ENCODE assay signal across 15 cellular contexts in genomic region chr1:20896824-20897223, GRCh38.
DNase-seq lines count a peak whose midpoint lies in the region; ATAC-seq and FAIRE-seq lines count a peak whose summit lies in the region.
"Had no signal": no experiment of that assay in that cellular context is flagged by ENCODE, and none has a peak within 500 bp of the region (broad histone marks: within the 10 kb centered on the region; RNA-seq: fewer than 3 reads in every experiment).

No MANE protein-coding gene starts in this region.

- H3K27ac ChIP-seq in ACC112 (ENCODE audit: low read depth, low read length): peak overlapping the region; percentile 57
- H3K27ac ChIP-seq: adrenal gland, ovary had no signal

- peaks cover 24% of the 10 kb centered on the region for H3K36me3 Mint-ChIP-seq in activated T-helper 2 cell treated with anti-CD3 and anti-CD28 coated beads, Interferon-gamma antibody, Interleukin-2, Interleukin-4, amounts not matched to agents 10 μg/mL and 5 μg/mL and 100 μg/mL, durations not matched to agents 14 hours and 24 hours and 36 hours (ENCODE audit: low read depth)

- peaks cover 3% of the 10 kb centered on the region for H3K4me1 ChIP-seq in ACC112 (ENCODE audit: control insufficient read depth, insufficient read depth, low read length, unreplicated experiment)
- peaks cover 11% of the 10 kb centered on the region for H3K4me1 ChIP-seq in adipocyte (ENCODE audit: control insufficient read depth, insufficient read depth, low read length)

- H3K4me3 Mint-ChIP-seq in activated T-helper 2 cell treated with anti-CD3 and anti-CD28 coated beads, Interferon-gamma antibody, Interleukin-2, Interleukin-4, amounts not matched to agents 10 μg/mL and 5 μg/mL and 100 μg/mL, durations not matched to agents 14 hours and 24 hours and 36 hours (ENCODE audit: low read depth): no peak overlapping the region
- H3K4me3 Mint-ChIP-seq: activated CD8-positive, alpha-beta memory T cell treated with anti-CD3 and anti-CD28 coated beads, Interleukin-2, amount 10 ng/mL, durations not matched to agents 7 days and 5 days had no signal

- peaks cover 15% of the 10 kb centered on the region; the same call in 1 of the 2 replicates for H3K36me3 ChIP-seq in ACC112 (ENCODE audit: insufficient read depth, low read length)
- peaks cover 45% of the 10 kb centered on the region for H3K36me3 ChIP-seq in adipocyte (ENCODE audit: control insufficient read depth, insufficient read depth, low read length, severe bottlenecking)
- H3K36me3 ChIP-seq: ovary had no signal

- no peaks in the 10 kb centered on the region for H3K79me2 ChIP-seq in ACC112 (ENCODE audit: control insufficient read depth, insufficient read depth, low read length, unreplicated experiment)

- H3K4me3 ChIP-seq in ACC112 (ENCODE audit: low read depth, low read length) (no peak overlapping the region), adipocyte (ENCODE audit: low read length) (no peak overlapping the region)
- H3K4me3 ChIP-seq: adrenal gland, ovary had no signal

- H3K9ac ChIP-seq in adipocyte (ENCODE audit: low read length): no peak overlapping the region

- H3K27me3 ChIP-seq in ACC112 (ENCODE audit: insufficient read depth, low read length) (no peaks in the 10 kb centered on the region), adipocyte (replicated peaks; ENCODE audit: control insufficient read depth, insufficient read depth, low read length) (no peaks in the 10 kb centered on the region)
- H3K27me3 ChIP-seq: adrenal gland, ovary had no signal

- DNase-seq in HuH-7 (ENCODE audit: low spot score): peak; percentile 18
- DNase-seq in adipocyte (ENCODE audit: low read depth): peak; percentile 73
- DNase-seq in dermis blood vessel endothelial cell: no peak
- no peak for DNase-seq in NCI-H2171 (lab: John Stamatoyannopoulos, UW)
- DNase-seq in activated T-helper 2 cell treated with anti-CD3 and anti-CD28 coated beads, Interferon-gamma antibody, Interleukin-2, Interleukin-4, amounts not matched to agents 10 μg/mL and 5 μg/mL and 100 μg/mL, durations not matched to agents 14 hours and 24 hours and 36 hours (ENCODE audit: low spot score): no peak
- DNase-seq: activated CD8-positive, alpha-beta memory T cell treated with anti-CD3 and anti-CD28 coated beads, Interleukin-2, amount 10 ng/mL, durations not matched to agents 7 days and 5 days; adrenal gland; MM.1S; ovary; stimulated activated CD4-positive, alpha-beta T cell treated with anti-CD3 and anti-CD28 coated beads, Interleukin-4, amount 100 ng/mL, for 1 hour; T1000 had no signal

- ATAC-seq in HG02852 (IDR thresholded peaks at IDR 0.05; ENCODE audit: unreplicated experiment): no peak
- ATAC-seq: activated CD8-positive, alpha-beta memory T cell treated with anti-CD3 and anti-CD28 coated beads, Interleukin-2, amount 10 ng/mL, durations not matched to agents 7 days and 5 days; HCT116 had no signal

- FAIRE-seq in islet of Langerhans (lab: Jason Lieb, UNC): peak; percentile 99

- H2AFZ ChIP-seq in ACC112 (ENCODE audit: low read length, unreplicated experiment): no peak overlapping the region

- H3K27ac Mint-ChIP-seq in activated T-helper 2 cell treated with anti-CD3 and anti-CD28 coated beads, Interferon-gamma antibody, Interleukin-2, Interleukin-4, amounts not matched to agents 10 μg/mL and 5 μg/mL and 100 μg/mL, durations not matched to agents 14 hours and 24 hours and 36 hours: no peak overlapping the region
- H3K27ac Mint-ChIP-seq: activated CD8-positive, alpha-beta memory T cell treated with anti-CD3 and anti-CD28 coated beads, Interleukin-2, amount 10 ng/mL, durations not matched to agents 7 days and 5 days had no signal

- H3K9me3 Mint-ChIP-seq in activated T-helper 2 cell treated with anti-CD3 and anti-CD28 coated beads, Interferon-gamma antibody, Interleukin-2, Interleukin-4, amounts not matched to agents 10 μg/mL and 5 μg/mL and 100 μg/mL, durations not matched to agents 14 hours and 24 hours and 36 hours: no peaks in the 10 kb centered on the region

- no peaks in the 10 kb centered on the region for H3K27me3 Mint-ChIP-seq in activated T-helper 2 cell treated with anti-CD3 and anti-CD28 coated beads, Interferon-gamma antibody, Interleukin-2, Interleukin-4, amounts not matched to agents 10 μg/mL and 5 μg/mL and 100 μg/mL, durations not matched to agents 14 hours and 24 hours and 36 hours (ENCODE audit: low read depth)
- H3K27me3 Mint-ChIP-seq: activated CD8-positive, alpha-beta memory T cell treated with anti-CD3 and anti-CD28 coated beads, Interleukin-2, amount 10 ng/mL, durations not matched to agents 7 days and 5 days had no signal

- H3K4me1 Mint-ChIP-seq in activated T-helper 2 cell treated with anti-CD3 and anti-CD28 coated beads, Interferon-gamma antibody, Interleukin-2, Interleukin-4, amounts not matched to agents 10 μg/mL and 5 μg/mL and 100 μg/mL, durations not matched to agents 14 hours and 24 hours and 36 hours (ENCODE audit: low read depth): no peaks in the 10 kb centered on the region
- H3K4me1 Mint-ChIP-seq: activated CD8-positive, alpha-beta memory T cell treated with anti-CD3 and anti-CD28 coated beads, Interleukin-2, amount 10 ng/mL, durations not matched to agents 7 days and 5 days had no signal

- intact Hi-C loops in activated T-helper 2 cell treated with anti-CD3 and anti-CD28 coated beads, Interferon-gamma antibody, Interleukin-2, Interleukin-4, amounts not matched to agents 10 μg/mL and 5 μg/mL and 100 μg/mL, durations not matched to agents 14 hours and 24 hours and 36 hours (cut with micrococcal nuclease): no loop called here

- H3K9me3 ChIP-seq in adipocyte (ENCODE audit: control insufficient read depth, low read length): no peaks in the 10 kb centered on the region
- H3K9me3 ChIP-seq: adrenal gland, ovary had no signal

Comparison
In these comparisons a context has a peak if more than half of its experiments do, and no peak if none do; other contexts are left out.
1. DNase-seq: peak in HuH-7 (single experiment) and adipocyte (single experiment); none in dermis blood vessel endothelial cell (single experiment), NCI-H2171 (single experiment) and activated T-helper 2 cell treated with anti-CD3 and anti-CD28 coated beads, Interferon-gamma antibody, Interleukin-2, Interleukin-4, amounts not matched to agents 10 μg/mL and 5 μg/mL and 100 μg/mL, durations not matched to agents 14 hours and 24 hours and 36 hours (single experiment).